ENCODE assay signal across 19 cellular contexts in genomic region chr22:49613871-49614270, GRCh38.
"Had no signal": no experiment of that assay in that cellular context is flagged by ENCODE, and none has a peak within 500 bp of the region (broad histone marks: within the 10 kb centered on the region; RNA-seq: fewer than 3 reads in every experiment).

No MANE protein-coding gene starts in this region.

- H3K9me3 ChIP-seq: MG63, SK-N-SH had no signal

- H3K36me3 ChIP-seq: MG63 had no signal

- H3K4me3 ChIP-seq: MG63 had no signal

- DNase-seq: IMR-90, Karpas-422, KG1, MG63, NCI-H1092 treated with DMSO at 0.1 percent for 48 hours, NCI-H1436, NCI-H187, NCI-H2029, NCI-H2081 treated with DMSO at 0.1 percent for 48 hours, NCI-H2171, NCI-H226, NCI-H446, NCI-H510A, NCI-H524 treated with DMSO at 0.1 percent for 48 hours, NCI-H69, NCI-H774, Right ventricle myocardium superior, RPMI8226, SK-N-SH had no signal
